ENCODE assay signal across 35 cellular contexts in genomic region chr18:3122851-3123250, GRCh38.
"Had no signal": no experiment of that assay in that cellular context is flagged by ENCODE, and none has a peak within 500 bp of the region (broad histone marks: within the 10 kb centered on the region; RNA-seq: fewer than 3 reads in every experiment).

No MANE protein-coding gene starts in this region.

- H3K4me3 ChIP-seq: MG63 had no signal

- H3K9ac ChIP-seq: KMS-11 had no signal

- H3K27ac ChIP-seq: KMS-11 had no signal

- H3K9me3 ChIP-seq: MG63 had no signal

- DNase-seq: Karpas-422, Kasumi-1, KG1, MG63, MM.1S, MV-4-11, NCI-H1048, NCI-H1092, NCI-H1092 treated with DMSO at 0.1 percent for 48 hours, NCI-H1105, NCI-H1105 treated with DMSO at 0.1 percent for 48 hours, NCI-H1417, NCI-H1417 treated with DMSO at 0.1 percent for 48 hours, NCI-H1436, NCI-H1436 treated with DMSO at 0.1 percent for 48 hours, NCI-H146, NCI-H1694, NCI-H1694 treated with DMSO at 0.1 percent for 48 hours, NCI-H187, NCI-H187 treated with DMSO at 0.1 percent for 48 hours, NCI-H1930, NCI-H2029, NCI-H2029 treated with DMSO at 0.1 percent for 48 hours, NCI-H2081, NCI-H2081 treated with DMSO at 0.1 percent for 48 hours, NCI-H2107, NCI-H2171, NCI-H2171 treated with DMSO at 0.1 percent for 48 hours, NCI-H2227 treated with DMSO at 0.1 percent for 48 hours, NCI-H226, NCI-H345, NCI-H446, NCI-H446 treated with DMSO at 0.1 percent for 48 hours, NCI-H510A had no signal

- H3K36me3 ChIP-seq: MG63 had no signal

- H3K4me2 ChIP-seq: KMS-11 had no signal

- H3K27me3 ChIP-seq: MG63 had no signal
